In the genomic region with DNA sequence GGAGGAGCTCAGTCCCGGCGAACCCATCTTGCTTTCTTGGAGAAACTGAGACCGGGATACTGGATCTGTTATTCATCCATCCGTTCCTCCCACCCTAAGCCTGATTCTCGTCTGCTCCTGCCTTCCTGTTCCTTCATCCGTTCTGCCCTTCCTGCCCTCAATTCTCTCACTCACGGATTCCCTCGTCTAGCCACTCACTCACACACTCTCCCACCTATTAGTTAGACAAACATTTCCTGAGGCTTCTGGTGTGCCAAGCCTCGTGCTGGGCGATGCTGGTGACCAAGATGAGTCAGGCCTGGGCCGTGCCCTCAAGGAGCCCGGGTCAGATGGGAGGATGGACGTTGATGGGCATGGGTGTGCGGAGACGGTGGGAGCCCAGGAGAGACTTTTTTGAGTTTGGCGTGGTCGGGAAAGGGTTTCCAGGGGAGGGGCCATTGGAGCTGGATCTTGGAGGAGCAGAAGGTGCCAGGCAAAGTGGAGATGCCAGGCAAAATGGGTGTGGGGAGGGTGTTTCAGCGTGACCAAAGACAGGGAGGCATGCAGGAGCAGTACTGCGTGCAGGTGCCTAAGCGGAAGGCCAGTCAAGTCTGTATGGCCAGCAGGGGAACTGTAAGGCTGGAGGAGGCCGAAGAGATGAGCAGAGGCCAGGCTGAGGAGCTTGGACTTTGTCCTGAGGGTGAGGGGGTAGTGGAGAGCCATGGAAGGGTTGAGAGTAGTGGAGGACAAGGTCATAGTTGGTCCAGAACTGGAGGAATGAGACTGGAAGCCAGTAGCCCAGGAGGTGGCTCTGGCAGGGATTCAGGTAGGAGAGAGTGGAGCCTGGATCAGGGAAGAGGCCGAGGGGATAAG, we compare ENCODE assay signal across 1 cellular context.
TF ChIP-seq lines count a peak whose summit lies in the region.

No MANE protein-coding gene starts in this region.

TF ChIP-seq in H1, 55 proteins besides CTCF, POLR2A, EP300 and RAD21:
- no peak for TF ChIP-seq SRF (IDR thresholded peaks at IDR 0.05; ENCODE audit: low read depth, low read length)
- peak; percentile 14 for TF ChIP-seq ASH2L (IDR thresholded peaks at IDR 0.05; ENCODE audit: low read length)
TF ChIP-seq in H1: peak in this region for 1.
